In the genomic region with DNA sequence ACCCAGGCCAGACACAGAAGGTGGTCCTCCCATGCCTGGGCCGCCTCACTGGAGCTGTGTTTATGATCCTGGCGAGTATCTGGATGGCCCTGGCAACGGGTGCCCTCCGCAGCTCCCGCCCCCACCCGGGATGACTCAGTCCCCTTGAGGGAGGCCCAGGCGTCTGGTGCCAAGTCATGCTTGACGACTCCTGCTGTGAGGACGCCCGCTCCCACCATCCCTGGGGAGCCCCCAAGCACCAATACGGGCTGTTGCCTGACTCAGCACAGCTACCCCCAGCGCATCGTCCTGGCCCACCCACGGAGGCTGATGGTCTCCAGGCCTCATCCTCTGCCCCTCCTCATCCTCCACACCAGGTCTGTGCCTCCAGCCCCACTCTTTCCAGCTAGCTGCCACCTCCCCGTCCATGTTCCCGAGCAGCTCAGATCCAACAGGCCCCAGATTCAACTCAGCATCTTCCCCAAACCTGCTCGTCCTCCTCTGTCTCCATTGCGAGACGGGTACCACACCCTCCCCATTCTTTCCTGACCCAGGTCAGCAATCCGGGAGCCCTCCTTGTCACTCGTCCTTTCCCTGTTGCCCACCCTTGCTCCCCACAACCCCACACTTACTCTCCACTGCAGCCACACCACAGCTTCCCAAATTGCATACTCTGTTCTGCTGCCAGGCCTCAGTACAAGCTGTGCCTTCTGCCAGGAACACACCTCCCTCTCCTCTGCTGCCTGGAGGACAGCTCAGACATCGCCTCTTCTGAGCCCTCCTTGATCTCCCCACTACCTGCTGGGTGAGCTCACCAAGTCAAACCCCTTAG, we compare ENCODE assay signal across 8 cellular contexts. TPM values are rescaled to one million over a fixed set of nuclear protein-coding genes. Genes with fewer than 3 reads are reported as not detected.
DNase-seq lines count a peak whose midpoint lies in the region; ATAC-seq and TF ChIP-seq lines count a peak whose summit lies in the region.

No MANE protein-coding gene starts in this region.

- H2AK5ac ChIP-seq in mesendoderm (ENCODE audit: low read length) = no peak overlapping the region

- ATAC-seq in GM19463 (IDR thresholded peaks at IDR 0.05; ENCODE audit: unreplicated experiment) = no peak

- H3K36me3 ChIP-seq in mesendoderm (ENCODE audit: control insufficient read depth, insufficient read depth, low read length) = no peaks in the 10 kb centered on the region
- no peaks in the 10 kb centered on the region for H3K36me3 ChIP-seq in uterus

- H3K4ac ChIP-seq in mesendoderm (ENCODE audit: low read depth, low read length) = no peak overlapping the region

- H3K4me1 ChIP-seq in mesendoderm (ENCODE audit: control insufficient read depth, low read depth, low read length) = peaks cover 8% of the 10 kb centered on the region
- H3K4me1 ChIP-seq in uterus = peaks cover 8 to 41% of the 10 kb centered on the region in 2 donors

- H4K5ac ChIP-seq in mesendoderm (ENCODE audit: low read length) = no peak overlapping the region

- H3K4me3 Mint-ChIP-seq in MCF 10A (ENCODE audit: unreplicated experiment) = peak overlapping the region; percentile 72

- H3K27me3 Mint-ChIP-seq in MCF 10A (ENCODE audit: insufficient read depth, unreplicated experiment) = no peaks in the 10 kb centered on the region

- no peak overlapping the region for H2BK120ac ChIP-seq in mesendoderm (ENCODE audit: low read depth, low read length)

- CTCF ChIA-PET in MCF 10A (lab: Yijun Ruan, JAX) = interaction anchor here (0.6 to 2.2 kb wide), 11 partner anchors 10 to 155 kb away, joined by 3 to 12 read pairs (median 4); a partner anchor contains a TSS

- H3K27ac ChIP-seq in mesendoderm (ENCODE audit: low read depth, low read length) (no peak overlapping the region), uterus (peak overlapping the region; percentile 96 to 97)

- POLR2A ChIA-PET in MCF 10A (lab: Yijun Ruan, JAX) = interaction anchor here (0.6 to 1.4 kb wide), 11 partner anchors 11 to 1833 kb away, joined by 3 to 10 read pairs (median 3); a partner anchor contains a TSS

- no CpG with 5 or more reads among the region's 22 CpGs for WGBS in mesendoderm (ENCODE audit: extremely low coverage, insufficient coverage, low lambda C conversion rate)

- peak overlapping the region; percentile 89 for H3K27ac Mint-ChIP-seq in MCF 10A (ENCODE audit: low read depth, unreplicated experiment)

- intact Hi-C loops in MCF 10A (cut with micrococcal nuclease) (no loop called here), uterus (cut with DNase I; ENCODE audit: low total_unique reads) (no loop called here)

- peaks cover 51% of the 10 kb centered on the region for H3K4me1 Mint-ChIP-seq in MCF 10A (ENCODE audit: insufficient read depth, unreplicated experiment)

- no peak overlapping the region for H3K18ac ChIP-seq in mesendoderm (ENCODE audit: low read length)

- peak overlapping the region; percentile 15 for H3K56ac ChIP-seq in mesendoderm (ENCODE audit: low read length)

- H2BK5ac ChIP-seq in mesendoderm (ENCODE audit: low read length) = no peak overlapping the region

- no peak overlapping the region for H4K8ac ChIP-seq in mesendoderm (ENCODE audit: low read depth, low read length)

- H3K79me2 ChIP-seq in mesendoderm (ENCODE audit: control insufficient read depth, insufficient read depth, low read length) = no peaks in the 10 kb centered on the region

- no peaks in the 10 kb centered on the region for H3K79me1 ChIP-seq in mesendoderm (ENCODE audit: low read length)

- no peak overlapping the region for H3K23ac ChIP-seq in mesendoderm (ENCODE audit: low read length)

- DNase-seq in NCI-H2196 (lab: John Stamatoyannopoulos, UW; ENCODE audit: unreplicated experiment) (peak; percentile 27), NCI-H2196 treated with DMSO at 0.1 percent for 48 hours (lab: John Stamatoyannopoulos, UW; ENCODE audit: unreplicated experiment) (no peak), NCI-H460 (ENCODE audit: extremely low read depth, low read depth) (peak; percentile 91), MCF 10A (ENCODE audit: unreplicated experiment) (peak; percentile 96), mesendoderm (no peak), uterus (peak; percentile 88 to 95), germinal center (ENCODE audit: low spot score) (no peak)

- no peaks in the 10 kb centered on the region for H3K9me3 Mint-ChIP-seq in MCF 10A (ENCODE audit: unreplicated experiment)

- H3K4me2 ChIP-seq in mesendoderm (ENCODE audit: low read length) = no peak overlapping the region

- H3K9me3 ChIP-seq in uterus = no peaks in the 10 kb centered on the region

- no peak overlapping the region for H3K4me3 ChIP-seq in mesendoderm (ENCODE audit: low read length)
- H3K4me3 ChIP-seq in uterus = no peak overlapping the region

- no peak for TF ChIP-seq CTCF in MCF 10A (IDR thresholded peaks at IDR 0.05; ENCODE audit: unreplicated experiment)
- no peak for TF ChIP-seq CTCF in uterus (IDR thresholded peaks at IDR 0.05)

- no TSS peak for BruUV-seq in MCF 10A (replicated peaks; lab: Mats Ljungman, UMichigan)

- no peaks in the 10 kb centered on the region for H3K27me3 ChIP-seq in mesendoderm (ENCODE audit: insufficient read depth, low read length, poor library complexity)
- no peaks in the 10 kb centered on the region for H3K27me3 ChIP-seq in uterus

- peaks cover 18% of the 10 kb centered on the region for H3K36me3 Mint-ChIP-seq in MCF 10A (ENCODE audit: insufficient read depth, unreplicated experiment)

- TF ChIP-seq POLR2A in uterus (IDR thresholded peaks at IDR 0.05) = peak in 1 of 2 donors; percentile 36

- no peak overlapping the region for H2BK15ac ChIP-seq in mesendoderm (replicated peaks; ENCODE audit: low read depth)

- H3K9ac ChIP-seq in mesendoderm (ENCODE audit: low read length) = no peak overlapping the region

RNA-seq across cellular contexts. Expression of a gene that starts 2.6 kb away (rescaled TPM):
- 11.9 and 12.8 TPM in 2 replicates for total RNA-seq in NCI-H460 (2014; rRNA removed; shearing (Covaris generic))
- 67.2 and 70.9 TPM in 2 replicates for polyA plus RNA-seq in NCI-H460 (2014; cell fraction: nucleus; rRNA removed)
- total RNA-seq in MCF 10A (2022) (3.8 and 4.3 TPM in 2 replicates), uterus (10 to 100 TPM in 1 of 4 donors, 1 to 10 TPM in 3; 2.6 to 37.6 (median 6.4) TPM)
- polyA plus RNA-seq in mesendoderm (2013, experiment 1 of 2) = 1.3 TPM
- 1.4 TPM for polyA plus RNA-seq in mesendoderm (2013, experiment 2 of 2)

RNA-seq across cellular contexts. Expression of a gene that starts 26.0 kb away (rescaled TPM):
- total RNA-seq in NCI-H460 (2014; rRNA removed; shearing (Covaris generic)) = not detected in 2 replicates
- 0.07 TPM in 1 of 2 replicates, not detected in the other for polyA plus RNA-seq in NCI-H460 (2014; cell fraction: nucleus; rRNA removed)
- not detected in 2 replicates for total RNA-seq in MCF 10A (2022)
- 0.03 TPM for polyA plus RNA-seq in mesendoderm (2013, experiment 1 of 2)
- polyA plus RNA-seq in mesendoderm (2013, experiment 2 of 2) = 0.03 TPM
- 10 to 100 TPM in 2 of 4 donors, 1 to 10 TPM in 2; 1.2 to 18.8 (median 9.9) TPM for total RNA-seq in uterus

RNA-seq across cellular contexts. Expression of a gene that starts 44.2 kb away (rescaled TPM):
- total RNA-seq in NCI-H460 (2014; rRNA removed; shearing (Covaris generic)) = 22.9 and 34.0 TPM in 2 replicates
- polyA plus RNA-seq in NCI-H460 (2014; cell fraction: nucleus; rRNA removed) = 44.8 and 52.1 TPM in 2 replicates
- total RNA-seq in MCF 10A (2022) = 47.1 and 52.5 TPM in 2 replicates
- polyA plus RNA-seq in mesendoderm (2013, experiment 1 of 2) = 29.3 TPM
- polyA plus RNA-seq in mesendoderm (2013, experiment 2 of 2) = 27.5 TPM
- total RNA-seq in uterus = 10 to 100 TPM; 16.5 to 46.7 (median 30.1) TPM

Comparison
In these comparisons a context has a peak if more than half of its experiments do, and no peak if none do; other contexts are left out.
1. DNase-seq: peak in NCI-H2196 (single experiment), NCI-H460 (single experiment), MCF 10A (single experiment) and uterus (2 of 2); none in NCI-H2196 treated with DMSO at 0.1 percent for 48 hours (single experiment), mesendoderm (single experiment) and germinal center (single experiment).